14 cellular contexts compared by ENCODE assay signal in genomic region chr11:55658031-55658573, GRCh38. TPM values are rescaled to one million over a fixed set of nuclear protein-coding genes. Genes with fewer than 3 reads are reported as not detected.
DNase-seq lines count a peak whose midpoint lies in the region; ATAC-seq, FAIRE-seq and TF ChIP-seq lines count a peak whose summit lies in the region.
"Had no signal": no experiment of that assay in that cellular context is flagged by ENCODE, and none has a peak within 500 bp of the region (broad histone marks: within the 10 kb centered on the region; RNA-seq: fewer than 3 reads in every experiment).

No MANE protein-coding gene starts in this region.

- no peaks in the 10 kb centered on the region for H3K36me3 ChIP-seq in vagina
- H3K36me3 ChIP-seq: cardiac muscle cell had no signal

- ATAC-seq in GM19372 (IDR thresholded peaks at IDR 0.05; ENCODE audit: low read depth, unreplicated experiment), result peak; percentile 91
- peak; percentile 98 for ATAC-seq in HG02852 (IDR thresholded peaks at IDR 0.05; ENCODE audit: unreplicated experiment)
- ATAC-seq in HG03571 (IDR thresholded peaks at IDR 0.05; ENCODE audit: unreplicated experiment), result peak; percentile 96
- ATAC-seq: K562, left ventricle myocardium superior had no signal

- no peaks in the 10 kb centered on the region for H3K4me1 ChIP-seq in vagina

- intact Hi-C loops in vagina (cut with DNase I), result no loop called here

- DNase-seq in GM12891 (ENCODE audit: insufficient read length, low spot score) (no peak), DMS79 (lab: John Stamatoyannopoulos, UW) (no peak), vagina (ENCODE audit: extremely low spot score in 2 of 2) (no peak)
- DNase-seq in stimulated activated CD4-positive, alpha-beta T cell treated with anti-CD3 and anti-CD28 coated beads, Interleukin-4, amount 100 ng/mL, for 4 hours, result no peak
- DNase-seq in stimulated activated CD4-positive, alpha-beta T cell treated with anti-CD3 and anti-CD28 coated beads, Interleukin-1b, Interleukin-23, amount 100 ng/mL, for 48 hours, result no peak
- DNase-seq: left ventricle myocardium superior, NCI-H774, T1000 had no signal

- H3K27me3 ChIP-seq in vagina, result no peaks in the 10 kb centered on the region
- H3K27me3 ChIP-seq: cardiac muscle cell had no signal

- TF ChIP-seq POLR2A in GM12891 (IDR thresholded peaks at IDR 0.05; ENCODE audit: low read depth, low read length) (no peak), vagina (IDR thresholded peaks at IDR 0.05) (no peak)

- TF ChIP-seq CTCF in vagina (IDR thresholded peaks at IDR 0.05), result no peak

- no peaks in the 10 kb centered on the region for H3K9me3 ChIP-seq in vagina

- H3K4me3 ChIP-seq in vagina, result no peak overlapping the region
- H3K4me3 ChIP-seq: cardiac muscle cell, K562 had no signal

- no peak overlapping the region for H3K27ac ChIP-seq in vagina
- H3K27ac ChIP-seq: cardiac muscle cell had no signal

- peak; percentile 40 for FAIRE-seq in GM12891 (lab: Jason Lieb, UNC)
- FAIRE-seq: K562 had no signal

TF ChIP-seq in GM12891, 5 proteins besides CTCF, POLR2A, EP300 and RAD21:
- peak; percentile 96 for TF ChIP-seq SPI1 (IDR thresholded peaks at IDR 0.05; ENCODE audit: low read depth, low read length)
- TF ChIP-seq TAF1 (IDR thresholded peaks at IDR 0.05; ENCODE audit: low read depth, low read length), result no peak

RNA-seq across cellular contexts. Expression of gene OR4C6, which starts 3.9 kb away (rescaled TPM):
- not detected for polyA plus RNA-seq in GM12891 (2012; ENCODE audit: low read depth, missing spikeins)
- not detected for total RNA-seq in vagina
- total RNA-seq: cardiac muscle cell, K562, left ventricle myocardium superior, renal cortical epithelial cell had no signal
- polyA plus RNA-seq: cardiac muscle cell, K562 had no signal

RNA-seq across cellular contexts. Expression of gene OR4S2, which starts 10.0 kb away (rescaled TPM):
- polyA plus RNA-seq in GM12891 (2012; ENCODE audit: low read depth, missing spikeins), result not detected
- total RNA-seq in vagina, result not detected
- total RNA-seq: cardiac muscle cell, K562, left ventricle myocardium superior, renal cortical epithelial cell had no signal
- polyA plus RNA-seq: cardiac muscle cell, K562 had no signal

RNA-seq across cellular contexts. Expression of gene OR4P4, which starts 23.2 kb away (rescaled TPM):
- not detected for polyA plus RNA-seq in GM12891 (2012; ENCODE audit: low read depth, missing spikeins)
- not detected for total RNA-seq in vagina
- total RNA-seq: cardiac muscle cell, K562, left ventricle myocardium superior, renal cortical epithelial cell had no signal
- polyA plus RNA-seq: cardiac muscle cell, K562 had no signal

RNA-seq across cellular contexts. Expression of gene OR4C11, which starts 50.7 kb away (rescaled TPM):
- not detected for polyA plus RNA-seq in GM12891 (2012; ENCODE audit: low read depth, missing spikeins)
- not detected for total RNA-seq in vagina
- total RNA-seq: cardiac muscle cell, K562, left ventricle myocardium superior, renal cortical epithelial cell had no signal
- polyA plus RNA-seq: cardiac muscle cell, K562 had no signal
